ENCODE assay signal across 12 cellular contexts in the genomic region with DNA sequence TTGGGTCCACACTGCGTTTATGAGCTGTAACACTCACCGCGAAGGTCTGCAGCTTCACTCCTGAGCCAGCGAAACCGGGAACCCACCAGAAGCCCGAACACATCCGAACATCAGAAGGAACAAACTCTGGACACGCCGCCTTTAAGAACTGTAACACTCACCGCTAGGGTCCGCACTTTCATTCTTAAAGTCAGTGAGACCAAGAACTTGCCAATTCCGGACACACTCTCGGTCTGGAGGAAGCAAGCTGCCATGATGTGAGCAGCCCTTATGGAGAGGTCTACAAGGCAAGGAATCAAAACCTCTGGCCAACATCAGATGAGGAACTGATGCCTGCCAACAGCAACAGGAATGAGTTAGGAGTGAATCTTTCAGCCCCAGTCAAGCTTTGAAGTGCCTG.
DNase-seq lines count a peak whose midpoint lies in the region; ATAC-seq and TF ChIP-seq lines count a peak whose summit lies in the region.
"Had no signal": no experiment of that assay in that cellular context is flagged by ENCODE, and none has a peak within 500 bp of the region (broad histone marks: within the 10 kb centered on the region; RNA-seq: fewer than 3 reads in every experiment).

No MANE protein-coding gene starts in this region.

- no peaks in the 10 kb centered on the region for H3K9me3 Mint-ChIP-seq in activated CD4-positive, alpha-beta T cell treated with anti-CD3 and anti-CD28 coated beads, Interleukin-2, amount 10 ng/mL, durations not matched to agents 7 days and 5 days
- H3K9me3 Mint-ChIP-seq: T-cell had no signal

- DNase-seq in activated CD4-positive, alpha-beta T cell treated with anti-CD3 and anti-CD28 coated beads, Interleukin-2, amount 10 ng/mL, durations not matched to agents 7 days and 5 days = peak; percentile 10
- no peak for DNase-seq in activated CD4-positive, alpha-beta T cell treated with anti-CD3 and anti-CD28 coated beads, Interleukin-2, amount 50 U/mL, for 48 hours
- DNase-seq in Panc1 (ENCODE audit: low read depth, low spot score) (no peak), fibroblast of villous mesenchyme (ENCODE audit: low read depth) (peak; percentile 9), renal cortical epithelial cell (ENCODE audit: low read depth) (peak; percentile 28), D341Med (ENCODE audit: low spot score) (no peak), RKO (ENCODE audit: low spot score) (no peak), HEK293T (ENCODE audit: extremely low spot score) (no peak)
- DNase-seq: hippocampal formation; naive thymus-derived CD8-positive, alpha-beta T cell; tibial artery had no signal

- H3K4me3 Mint-ChIP-seq in activated CD4-positive, alpha-beta T cell treated with anti-CD3 and anti-CD28 coated beads, Interleukin-2, amount 10 ng/mL, durations not matched to agents 7 days and 5 days = no peak overlapping the region
- H3K4me3 Mint-ChIP-seq: naive thymus-derived CD8-positive, alpha-beta T cell; T-cell had no signal

- H3K4me1 ChIP-seq in Panc1 (ENCODE audit: control insufficient read depth, insufficient read depth, low read length) = no peaks in the 10 kb centered on the region

- peaks cover 3% of the 10 kb centered on the region for H3K4me1 Mint-ChIP-seq in activated CD4-positive, alpha-beta T cell treated with anti-CD3 and anti-CD28 coated beads, Interleukin-2, amount 10 ng/mL, durations not matched to agents 7 days and 5 days
- H3K4me1 Mint-ChIP-seq: naive thymus-derived CD8-positive, alpha-beta T cell; T-cell had no signal

- H3K27me3 ChIP-seq in Panc1 (ENCODE audit: control insufficient read depth, insufficient read depth, low read length) = no peaks in the 10 kb centered on the region
- H3K27me3 ChIP-seq: tibial artery had no signal

- peak; percentile 90 for ATAC-seq in Panc1
- ATAC-seq: naive thymus-derived CD8-positive, alpha-beta T cell; T-cell had no signal

- BruUV-seq in Panc1 (replicated peaks; lab: Mats Ljungman, UMichigan) = no TSS peak

- no peaks in the 10 kb centered on the region for H3K36me3 ChIP-seq in Panc1 (ENCODE audit: control insufficient read depth, insufficient read depth, low read length)
- H3K36me3 ChIP-seq: tibial artery had no signal

- peak overlapping the region in 1 of 2 experiments; percentile 18; a peak in 2 of 4 replicates for H3K4me3 ChIP-seq in Panc1 (ENCODE audit: low read depth in 2 of 2, low read length in 2 of 2)
- no peak overlapping the region for H3K4me3 ChIP-seq in fibroblast of villous mesenchyme (ENCODE audit: low read depth, low read length)
- H3K4me3 ChIP-seq: tibial artery had no signal

- POLR2A ChIA-PET in activated CD4-positive, alpha-beta T cell treated with anti-CD3 and anti-CD28 coated beads, Interleukin-2, amount 10 ng/mL, durations not matched to agents 7 days and 5 days (lab: Charles Lee) = no interaction called here
- POLR2A ChIA-PET in Panc1 (lab: Charles Lee) = no interaction called here
- POLR2A ChIA-PET in HEK293T (lab: Yijun Ruan, JAX) = no interaction called here

- H3K27me3 Mint-ChIP-seq in activated CD4-positive, alpha-beta T cell treated with anti-CD3 and anti-CD28 coated beads, Interleukin-2, amount 10 ng/mL, durations not matched to agents 7 days and 5 days = peaks cover 10% of the 10 kb centered on the region

- no peaks in the 10 kb centered on the region for H3K9me3 ChIP-seq in Panc1 (ENCODE audit: control insufficient read depth, insufficient read depth, low read depth, low read length)
- H3K9me3 ChIP-seq: tibial artery had no signal

- no peak overlapping the region for H3K27ac ChIP-seq in Panc1 (ENCODE audit: low read length)
- H3K27ac ChIP-seq: tibial artery had no signal

- peak; percentile 63 for TF ChIP-seq CTCF in Panc1 (IDR thresholded peaks at IDR 0.05)
- TF ChIP-seq CTCF in fibroblast of villous mesenchyme (IDR thresholded peaks at IDR 0.05; ENCODE audit: insufficient read depth, low read depth, low read length) = peak; percentile 5

- no peak overlapping the region for H3K27ac Mint-ChIP-seq in activated CD4-positive, alpha-beta T cell treated with anti-CD3 and anti-CD28 coated beads, Interleukin-2, amount 10 ng/mL, durations not matched to agents 7 days and 5 days
- H3K27ac Mint-ChIP-seq: naive thymus-derived CD8-positive, alpha-beta T cell; T-cell had no signal

- intact Hi-C loops in Panc1 (cut with micrococcal nuclease; ENCODE audit: unreplicated experiment) = no loop called here

- CTCF ChIA-PET in activated CD4-positive, alpha-beta T cell treated with anti-CD3 and anti-CD28 coated beads, Interleukin-2, amount 10 ng/mL, durations not matched to agents 7 days and 5 days (lab: Charles Lee) = interaction anchor here (1.2 kb wide), 1 partner anchor 12 kb away, joined by 3 read pairs; no protein-coding TSS in a partner anchor
- CTCF ChIA-PET in Panc1 (lab: Charles Lee) = interaction anchor here (0.6 to 1.0 kb wide), 4 partner anchors 31 to 175 kb away, joined by 3 to 4 read pairs (median 4); a partner anchor contains a TSS
- CTCF ChIA-PET in HEK293T (lab: Yijun Ruan, JAX) = no interaction called here

- no peaks in the 10 kb centered on the region for H3K36me3 Mint-ChIP-seq in activated CD4-positive, alpha-beta T cell treated with anti-CD3 and anti-CD28 coated beads, Interleukin-2, amount 10 ng/mL, durations not matched to agents 7 days and 5 days (ENCODE audit: low read depth)
- H3K36me3 Mint-ChIP-seq: naive thymus-derived CD8-positive, alpha-beta T cell; T-cell had no signal

- in situ Hi-C loops in Panc1 (cut with HindIII; ENCODE audit: low pct_unique_long_range_greater_than_20kb, low sequenced_read_pairs) = no loop called here

TF ChIP-seq in HEK293T, 16 proteins besides CTCF, POLR2A, EP300 and RAD21:
- TF ChIP-seq SUZ12 (IDR thresholded peaks at IDR 0.05) (no peak), L3MBTL2 (conservative IDR thresholded peaks at IDR 0.05) (no peak), PKNOX1 (IDR thresholded peaks at IDR 0.05) (no peak), ZNF384 (IDR thresholded peaks at IDR 0.05) (no peak), FOXK2 (IDR thresholded peaks at IDR 0.05) (no peak), SP1 (IDR thresholded peaks at IDR 0.05) (no peak), ELF4 (IDR thresholded peaks at IDR 0.05) (no peak)
TF ChIP-seq in HEK293T: peak in this region for 0.

Comparison
In these comparisons a context has a peak if more than half of its experiments do, and no peak if none do; other contexts are left out.
1. DNase-seq: peak in activated CD4-positive, alpha-beta T cell treated with anti-CD3 and anti-CD28 coated beads, Interleukin-2, amount 10 ng/mL, durations not matched to agents 7 days and 5 days (single experiment), fibroblast of villous mesenchyme (single experiment) and renal cortical epithelial cell (single experiment); none in activated CD4-positive, alpha-beta T cell treated with anti-CD3 and anti-CD28 coated beads, Interleukin-2, amount 50 U/mL, for 48 hours (0 of 2), Panc1 (single experiment), D341Med (single experiment), RKO (single experiment) and HEK293T (single experiment).